In the genomic region with DNA sequence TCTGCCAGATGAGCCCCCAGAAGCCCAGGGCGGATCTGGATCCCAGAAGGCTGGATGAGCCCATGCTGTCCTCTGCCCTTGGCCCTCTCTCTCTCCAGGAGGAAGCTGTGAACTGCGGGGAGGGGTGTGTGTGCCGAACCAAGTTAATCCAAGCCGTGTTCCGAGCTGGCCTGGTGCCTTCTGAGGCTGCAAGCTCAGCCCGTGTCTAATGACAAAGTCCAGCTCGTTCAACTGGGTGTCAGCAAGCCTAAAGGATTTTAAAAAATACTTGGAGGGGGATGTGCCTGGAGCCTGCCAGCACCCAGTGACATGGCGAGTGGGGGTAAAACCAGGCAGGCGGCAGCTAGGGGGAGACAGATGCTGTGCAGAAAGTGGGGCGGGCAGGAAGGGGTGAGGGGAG, we compare ENCODE assay signal across 13 cellular contexts. TPM values are rescaled to one million over a fixed set of nuclear protein-coding genes. Genes with fewer than 3 reads are reported as not detected.
DNase-seq lines count a peak whose midpoint lies in the region; TF ChIP-seq lines count a peak whose summit lies in the region.
"Had no signal": no experiment of that assay in that cellular context is flagged by ENCODE, and none has a peak within 500 bp of the region (broad histone marks: within the 10 kb centered on the region; RNA-seq: fewer than 3 reads in every experiment).

No MANE protein-coding gene starts in this region.

- H3K18ac ChIP-seq in H9 (ENCODE audit: insufficient read length, low read depth, low read length): no peak overlapping the region
- H3K18ac ChIP-seq in mesenchymal stem cell (ENCODE audit: low read depth in 1 of 2, low read length in 2 of 2): peak overlapping the region in 1 of 2 experiments; percentile 38

- no peak overlapping the region for H3K14ac ChIP-seq in H9 (ENCODE audit: insufficient read depth, low read length)
- H3K14ac ChIP-seq in mesenchymal stem cell (ENCODE audit: low read length in 2 of 2): no peak overlapping the region

- H2BK120ac ChIP-seq in H9 (ENCODE audit: low read depth, low read length, poor library complexity, severe bottlenecking) (no peak overlapping the region), mesenchymal stem cell (ENCODE audit: low read depth, low read length) (no peak overlapping the region)

- H3K23ac ChIP-seq in H9 (ENCODE audit: insufficient read length, low read depth, low read length) (no peak overlapping the region), mesenchymal stem cell (ENCODE audit: low read length in 2 of 2) (no peak overlapping the region)

- TF ChIP-seq POLR2A in esophagus muscularis mucosa (IDR thresholded peaks at IDR 0.05; ENCODE audit: low read depth) (no peak), stomach (IDR thresholded peaks at IDR 0.05) (no peak)

- H3K27ac Mint-ChIP-seq in H9: peak overlapping the region in 2 of 3 experiments; percentile 14 to 40; a peak in 2 of 7 replicates

- no peak overlapping the region for H4K5ac ChIP-seq in H9 (ENCODE audit: insufficient read length, low read depth, low read length)

- H3K9me3 Mint-ChIP-seq in H9: no peaks in the 10 kb centered on the region; a peak in 1 of 5 replicates
- H3K9me3 Mint-ChIP-seq: neural crest cell had no signal

- no peak overlapping the region for H2BK20ac ChIP-seq in H9 (ENCODE audit: low read depth, low read length, poor library complexity, severe bottlenecking)

- H3K27ac ChIP-seq in H9 (ENCODE audit: insufficient read length, low read depth, low read length) (no peak overlapping the region), esophagus muscularis mucosa (replicated peaks in 1 of 4) (peak overlapping the region; percentile 70 to 83 (median 79)), mesenchymal stem cell (ENCODE audit: low read length, poor library complexity, severe bottlenecking) (no peak overlapping the region), stomach (peak overlapping the region in 4 of 5 donors; percentile 33 to 73 (median 64))
- H3K27ac ChIP-seq: SK-N-MC had no signal

- H3K27me3 ChIP-seq in H9 (ENCODE audit: insufficient read depth, low read length) (no peaks in the 10 kb centered on the region), esophagus muscularis mucosa (no peaks in the 10 kb centered on the region), mesenchymal stem cell (ENCODE audit: control insufficient read depth in 1 of 2, insufficient read depth in 1 of 2, low read length in 2 of 2) (no peaks in the 10 kb centered on the region), stomach (peaks cover 0 to 40% (median 4%) of the 10 kb centered on the region in 3 donors)

- DNase-seq in H9 (no peak), esophagus muscularis mucosa (ENCODE audit: extremely low spot score) (no peak), mesenchymal stem cell (no peak), stomach (no peak), NCI-H446 treated with DMSO at 0.1 percent for 48 hours (lab: John Stamatoyannopoulos, UW) (no peak), GF-D8 (lab: John Stamatoyannopoulos, UW) (no peak), SHP77 (lab: John Stamatoyannopoulos, UW) (no peak)
- DNase-seq in stimulated activated CD4-positive, alpha-beta T cell treated with anti-CD3 and anti-CD28 coated beads, Interleukin-1b, Interleukin-23, amount 100 ng/mL, for 48 hours: no peak
- DNase-seq: activated T-cell treated with anti-CD3 and anti-CD28 coated beads, Interleukin-2, amount 50 U/mL, for 48 hours; NCI-H187; stimulated activated naive CD4-positive, alpha-beta T cell had no signal

- 0 out of 3 replicates have a peak, but pooled peaks have one; percentile 20 for TF ChIP-seq CTCF in H9 (conservative IDR thresholded peaks at IDR 0.05)
- peak; percentile 38 to 46 (median 42) for TF ChIP-seq CTCF in esophagus muscularis mucosa (IDR thresholded peaks at IDR 0.05)
- TF ChIP-seq CTCF in stomach (IDR thresholded peaks at IDR 0.05): no peak

- H2AFZ ChIP-seq in H9 (ENCODE audit: low read length) (no peak overlapping the region), mesenchymal stem cell (ENCODE audit: low read depth, low read length) (no peak overlapping the region)

- WGBS in H9 (ENCODE audit: extremely low coverage, insufficient read length, low lambda C conversion rate): no CpG with 5 or more reads among the region's 10 CpGs
- whole genome bisulfite sequencing in esophagus muscularis mucosa: 41% methylated on average over 9 of the region's 10 CpGs
- 77% methylated on average over 10 of the region's 10 CpGs for WGBS in mesenchymal stem cell
- WGBS in stomach, 5 donors: 51 to 65% (median 54%) methylated on average over 9 to 10 of the region's 10 CpGs

- H3K9me3 ChIP-seq in H9 (ENCODE audit: control insufficient read depth, low read depth, low read length): no peaks in the 10 kb centered on the region
- H3K9me3 ChIP-seq in esophagus muscularis mucosa: no peaks in the 10 kb centered on the region
- H3K9me3 ChIP-seq in mesenchymal stem cell (ENCODE audit: control insufficient read depth, low read length): no peaks in the 10 kb centered on the region
- H3K9me3 ChIP-seq in stomach: no peaks in the 10 kb centered on the region

- H4K91ac ChIP-seq in H9 (ENCODE audit: insufficient read length, low read depth, low read length): no peak overlapping the region
- peak overlapping the region; percentile 16 for H4K91ac ChIP-seq in mesenchymal stem cell (ENCODE audit: low read length)

- no peaks in the 10 kb centered on the region; the same call in 1 of the 2 replicates for H3K27me3 Mint-ChIP-seq in H9 (ENCODE audit: low read depth)

- H3K4ac ChIP-seq in H9 (ENCODE audit: low read depth, low read length) (no peak overlapping the region), mesenchymal stem cell (ENCODE audit: low read depth in 1 of 2, low read length in 2 of 2) (no peak overlapping the region)

- H2BK15ac ChIP-seq in H9 (ENCODE audit: low read depth, low read length): no peak overlapping the region
- no peak overlapping the region for H2BK15ac ChIP-seq in mesenchymal stem cell (ENCODE audit: low read depth, poor library complexity, severe bottlenecking)

- no peaks in the 10 kb centered on the region for H3K23me2 ChIP-seq in H9 (ENCODE audit: insufficient read length, low read depth, low read length, poor library complexity, severe bottlenecking)

- no peaks in the 10 kb centered on the region; the same call in 1 of the 2 replicates for H3K4me1 ChIP-seq in H9 (ENCODE audit: insufficient read depth, low read length)
- peaks cover 40 to 87% (median 83%) of the 10 kb centered on the region in 4 donors for H3K4me1 ChIP-seq in esophagus muscularis mucosa
- peaks cover 40% of the 10 kb centered on the region for H3K4me1 ChIP-seq in mesenchymal stem cell (ENCODE audit: control insufficient read depth, insufficient read depth, low read depth, low read length)
- H3K4me1 ChIP-seq in stomach: peaks cover 3 to 70% (median 48%) of the 10 kb centered on the region in 4 donors

- no peak overlapping the region for H4K8ac ChIP-seq in H9 (replicated peaks; ENCODE audit: insufficient read length, low read depth, low read length)
- H4K8ac ChIP-seq in mesenchymal stem cell (ENCODE audit: low read length): peak overlapping the region; percentile 56

- H3K4me3 Mint-ChIP-seq in H9: no peak overlapping the region
- H3K4me3 Mint-ChIP-seq: neural crest cell had no signal

- no peak overlapping the region for H2AK5ac ChIP-seq in H9 (ENCODE audit: insufficient read length, low read length)
- H2AK5ac ChIP-seq in mesenchymal stem cell (ENCODE audit: low read length, severe bottlenecking): peak overlapping the region; percentile 84

- H3K4me3 ChIP-seq in esophagus muscularis mucosa (peak overlapping the region in 1 of 4 donors; percentile 0), mesenchymal stem cell (ENCODE audit: insufficient read depth in 1 of 2, low read depth in 1 of 2, low read length in 2 of 2) (peak overlapping the region in 1 of 2 experiments; percentile 35), stomach (no peak overlapping the region)
- H3K4me3 ChIP-seq: SK-N-MC had no signal

- no peak overlapping the region for H3T11ph ChIP-seq in H9 (ENCODE audit: low read length)

- peaks cover 7% of the 10 kb centered on the region for H3K79me1 ChIP-seq in H9 (ENCODE audit: insufficient read depth, low read depth, low read length, poor library complexity, severe bottlenecking)
- no peaks in the 10 kb centered on the region for H3K79me1 ChIP-seq in mesenchymal stem cell (replicated peaks; ENCODE audit: low read length, poor library complexity, severe bottlenecking)

- H3K36me3 ChIP-seq in esophagus muscularis mucosa (peaks cover 0 to 16% (median 6%) of the 10 kb centered on the region in 4 donors), mesenchymal stem cell (ENCODE audit: control insufficient read depth in 1 of 2, insufficient read depth in 2 of 2, low read depth in 1 of 2, low read length in 2 of 2) (peaks cover 0 to 24% of the 10 kb centered on the region in 2 experiments), stomach (no peaks in the 10 kb centered on the region)

- H3K4me1 Mint-ChIP-seq in H9: peaks cover 34 to 46% of the 10 kb centered on the region in 2 experiments

- no peak overlapping the region for H2BK5ac ChIP-seq in H9 (ENCODE audit: insufficient read length, low read length)
- H2BK5ac ChIP-seq in mesenchymal stem cell (ENCODE audit: low read depth, low read length, poor library complexity, severe bottlenecking): no peak overlapping the region

- H3K36me3 Mint-ChIP-seq in H9 (ENCODE audit: insufficient read depth in 1 of 3, low read depth in 3 of 3): peaks cover 68 to 94% (median 89%) of the 10 kb centered on the region in 3 experiments; a peak in 6 of 7 replicates

- TF ChIP-seq EP300 in esophagus muscularis mucosa (IDR thresholded peaks at IDR 0.05) (no peak), stomach (IDR thresholded peaks at IDR 0.05) (peak; percentile 34)

- intact Hi-C loops in esophagus muscularis mucosa (cut with DNase I) (loop anchor here (5.0 kb wide), 1 partner anchor 177 kb away; no protein-coding TSS in a partner anchor), stomach (cut with DNase I; ENCODE audit: low total_unique reads) (no loop called here)

- H3K79me2 ChIP-seq in H9 (ENCODE audit: insufficient read depth, low read length): no peaks in the 10 kb centered on the region

- H2BK12ac ChIP-seq in H9 (ENCODE audit: insufficient read length, low read depth, low read length) (no peak overlapping the region), mesenchymal stem cell (ENCODE audit: low read length in 2 of 2) (no peak overlapping the region)

- no peaks in the 10 kb centered on the region for H4K20me1 ChIP-seq in H9 (ENCODE audit: control insufficient read depth, insufficient read depth, insufficient read length)

- H3K4me2 ChIP-seq in H9 (ENCODE audit: insufficient read depth, insufficient read length, low read length) (no peak overlapping the region), mesenchymal stem cell (ENCODE audit: low read length, poor library complexity, severe bottlenecking) (no peak overlapping the region)

- H3K9ac ChIP-seq in H9 (ENCODE audit: extremely low read depth, insufficient read length, low read length) (no peak overlapping the region), mesenchymal stem cell (ENCODE audit: low read length) (peak overlapping the region; percentile 69)

- no peak overlapping the region for H3K56ac ChIP-seq in H9 (ENCODE audit: insufficient read length, low read depth, low read length)

RNA-seq across cellular contexts. Expression of a gene that starts 8.0 kb away (rescaled TPM):
- 73.5 and 77.7 TPM in 2 replicates for total RNA-seq in H9 (2021)
- total RNA-seq in esophagus muscularis mucosa: 100 to 1,000 TPM in 1 of 4 donors, 10 to 100 TPM in 3; 72.4 to 130 (median 78.1) TPM
- 89.5 TPM for polyA plus RNA-seq in mesenchymal stem cell (2013, experiment 1 of 2)
- polyA plus RNA-seq in mesenchymal stem cell (2013, experiment 2 of 2): 87.1 TPM
- 1 to 10 TPM in 2 of 5 donors, under 1 TPM in 2, not detected in 1; 0.29 to 2.6 (median 1.6) TPM for total RNA-seq in stomach
- polyA plus RNA-seq in stomach: 1 to 10 TPM in 1 of 3 donors, under 1 TPM in 2; 0.15 to 1.6 (median 0.62) TPM

Comparison
In these comparisons a context has a peak if more than half of its experiments do, and no peak if none do; other contexts are left out.
1. H3K27ac ChIP-seq: peak in esophagus muscularis mucosa (4 of 4) and stomach (4 of 5); none in H9 (single experiment) and mesenchymal stem cell (single experiment).
2. CTCF ChIP-seq: peak in H9 (single experiment) and esophagus muscularis mucosa (3 of 3); none in stomach (0 of 7).
3. RNA of a gene that starts 8.0 kb away (total RNA-seq): 72.4 to 130 TPM in esophagus muscularis mucosa and 73.5 to 77.7 TPM in H9; 0.29 to 2.6 TPM in stomach; every median in the first group is over 10 times any median in the second.